ENCODE assay signal across 1 cellular context in genomic region chr4:159048166-159048886, GRCh38.
TF ChIP-seq lines count a peak whose summit lies in the region.

No MANE protein-coding gene starts in this region.

TF ChIP-seq in HepG2, 621 proteins besides CTCF, POLR2A, EP300 and RAD21 (continued from another document and continues in another):
- TF ChIP-seq, protein P1, sequence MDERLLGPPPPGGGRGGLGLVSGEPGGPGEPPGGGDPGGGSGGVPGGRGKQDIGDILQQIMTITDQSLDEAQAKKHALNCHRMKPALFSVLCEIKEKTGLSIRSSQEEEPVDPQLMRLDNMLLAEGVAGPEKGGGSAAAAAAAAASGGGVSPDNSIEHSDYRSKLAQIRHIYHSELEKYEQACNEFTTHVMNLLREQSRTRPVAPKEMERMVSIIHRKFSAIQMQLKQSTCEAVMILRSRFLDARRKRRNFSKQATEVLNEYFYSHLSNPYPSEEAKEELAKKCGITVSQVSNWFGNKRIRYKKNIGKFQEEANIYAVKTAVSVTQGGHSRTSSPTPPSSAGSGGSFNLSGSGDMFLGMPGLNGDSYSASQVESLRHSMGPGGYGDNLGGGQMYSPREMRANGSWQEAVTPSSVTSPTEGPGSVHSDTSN (CRISPR knock-in tag; IDR thresholded peaks at IDR 0.05): no peak
- peak; percentile 18; the same call in 1 of the 2 replicates for TF ChIP-seq CREM (IDR thresholded peaks at IDR 0.05)
- no peak for TF ChIP-seq CREM (CRISPR knock-in tag; IDR thresholded peaks at IDR 0.05)
- peak; percentile 46; the same call in 1 of the 2 replicates for TF ChIP-seq SMAD1 (CRISPR knock-in tag; IDR thresholded peaks at IDR 0.05; ENCODE audit: borderline replicate concordance, low read depth)
- TF ChIP-seq SALL1 (CRISPR knock-in tag; IDR thresholded peaks at IDR 0.05): peak; percentile 55
- 0 out of 2 replicates have a peak, but pooled peaks have one; percentile 30 for TF ChIP-seq PATZ1 (CRISPR knock-in tag; IDR thresholded peaks at IDR 0.05)
- 0 out of 2 replicates have a peak, but pooled peaks have one; percentile 11 for TF ChIP-seq ZNF644 (CRISPR knock-in tag; IDR thresholded peaks at IDR 0.05; ENCODE audit: low read depth)
- 0 out of 2 replicates have a peak, but pooled peaks have one; percentile 63 for TF ChIP-seq MTERF4 (CRISPR knock-in tag; IDR thresholded peaks at IDR 0.05)
- peak; percentile 38 for TF ChIP-seq ASH2L (IDR thresholded peaks at IDR 0.05; ENCODE audit: insufficient read length, low read depth, low read length)
- TF ChIP-seq, protein P2, sequence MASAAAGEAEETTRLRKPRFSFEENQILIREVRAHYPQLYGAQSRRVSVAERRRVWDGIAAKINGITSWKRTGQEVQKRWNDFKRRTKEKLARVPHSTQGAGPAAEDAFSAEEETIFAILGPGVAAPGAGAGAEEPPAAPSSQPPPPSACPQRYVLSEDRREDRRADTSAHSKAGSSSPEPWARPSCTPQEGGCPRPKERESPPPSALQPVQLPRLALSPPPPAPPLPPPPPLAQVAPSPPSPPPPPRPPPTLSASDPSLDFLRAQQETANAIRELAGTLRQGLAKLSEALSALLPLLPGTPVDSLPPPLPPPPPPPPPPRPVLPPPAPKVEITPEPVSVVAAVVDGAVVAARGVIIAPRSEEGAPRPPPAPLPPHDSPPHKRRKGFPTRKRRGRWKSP (CRISPR knock-in tag; IDR thresholded peaks at IDR 0.05): peak; percentile 54; the same call in 1 of the 2 replicates
- no peak for TF ChIP-seq THAP11 (CRISPR knock-in tag; IDR thresholded peaks at IDR 0.05)
- 0 out of 2 replicates have a peak, but pooled peaks have one; percentile 22 for TF ChIP-seq MAX (IDR thresholded peaks at IDR 0.05)
- TF ChIP-seq HMG20B (CRISPR knock-in tag; conservative IDR thresholded peaks at IDR 0.05): 0 out of 2 replicates have a peak, but pooled peaks have one; percentile 19
- peak; percentile 55; the same call in 1 of the 2 replicates for TF ChIP-seq HDAC2 (CRISPR knock-in tag; IDR thresholded peaks at IDR 0.05)
- TF ChIP-seq ZGPAT (CRISPR knock-in tag; IDR thresholded peaks at IDR 0.05): peak; percentile 53
- 0 out of 2 replicates have a peak, but pooled peaks have one; percentile 40 for TF ChIP-seq HOXA3 (CRISPR knock-in tag; IDR thresholded peaks at IDR 0.05)
- TF ChIP-seq ZNF605 (CRISPR knock-in tag; IDR thresholded peaks at IDR 0.05): peak; percentile 42; the same call in 1 of the 2 replicates
- 0 out of 2 replicates have a peak, but pooled peaks have one; percentile 21 for TF ChIP-seq RXRA (CRISPR knock-in tag; IDR thresholded peaks at IDR 0.05)
- TF ChIP-seq, protein P3, sequence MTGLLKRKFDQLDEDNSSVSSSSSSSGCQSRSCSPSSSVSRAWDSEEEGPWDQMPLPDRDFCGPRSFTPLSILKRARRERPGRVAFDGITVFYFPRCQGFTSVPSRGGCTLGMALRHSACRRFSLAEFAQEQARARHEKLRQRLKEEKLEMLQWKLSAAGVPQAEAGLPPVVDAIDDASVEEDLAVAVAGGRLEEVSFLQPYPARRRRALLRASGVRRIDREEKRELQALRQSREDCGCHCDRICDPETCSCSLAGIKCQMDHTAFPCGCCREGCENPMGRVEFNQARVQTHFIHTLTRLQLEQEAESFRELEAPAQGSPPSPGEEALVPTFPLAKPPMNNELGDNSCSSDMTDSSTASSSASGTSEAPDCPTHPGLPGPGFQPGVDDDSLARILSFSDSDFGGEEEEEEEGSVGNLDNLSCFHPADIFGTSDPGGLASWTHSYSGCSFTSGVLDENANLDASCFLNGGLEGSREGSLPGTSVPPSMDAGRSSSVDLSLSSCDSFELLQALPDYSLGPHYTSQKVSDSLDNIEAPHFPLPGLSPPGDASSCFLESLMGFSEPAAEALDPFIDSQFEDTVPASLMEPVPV (CRISPR knock-in tag; IDR thresholded peaks at IDR 0.05): 0 out of 2 replicates have a peak, but pooled peaks have one; percentile 15
- peak; percentile 81; the same call in 1 of the 2 replicates for TF ChIP-seq ZNF292 (CRISPR knock-in tag; IDR thresholded peaks at IDR 0.05; ENCODE audit: borderline replicate concordance, low read depth)
- peak; percentile 34; the same call in 1 of the 2 replicates for TF ChIP-seq ZBED4 (CRISPR knock-in tag; IDR thresholded peaks at IDR 0.05; ENCODE audit: borderline replicate concordance)
- peak; percentile 61 for TF ChIP-seq XRCC5 (optimal IDR thresholded peaks at IDR 0.05; ENCODE audit: low read length)
- peak; percentile 46; the same call in 1 of the 2 replicates for TF ChIP-seq ZSCAN5A (CRISPR knock-in tag; IDR thresholded peaks at IDR 0.05; ENCODE audit: borderline replicate concordance)
- TF ChIP-seq HMG20A (CRISPR knock-in tag; IDR thresholded peaks at IDR 0.05; ENCODE audit: borderline replicate concordance): peak; percentile 28; the same call in 1 of the 2 replicates
- TF ChIP-seq RXRB (CRISPR knock-in tag; IDR thresholded peaks at IDR 0.05; ENCODE audit: borderline replicate concordance): 0 out of 2 replicates have a peak, but pooled peaks have one; percentile 26
- TF ChIP-seq SOX5 (CRISPR knock-in tag; IDR thresholded peaks at IDR 0.05; ENCODE audit: borderline replicate concordance): peak; percentile 49
- TF ChIP-seq, protein P4, sequence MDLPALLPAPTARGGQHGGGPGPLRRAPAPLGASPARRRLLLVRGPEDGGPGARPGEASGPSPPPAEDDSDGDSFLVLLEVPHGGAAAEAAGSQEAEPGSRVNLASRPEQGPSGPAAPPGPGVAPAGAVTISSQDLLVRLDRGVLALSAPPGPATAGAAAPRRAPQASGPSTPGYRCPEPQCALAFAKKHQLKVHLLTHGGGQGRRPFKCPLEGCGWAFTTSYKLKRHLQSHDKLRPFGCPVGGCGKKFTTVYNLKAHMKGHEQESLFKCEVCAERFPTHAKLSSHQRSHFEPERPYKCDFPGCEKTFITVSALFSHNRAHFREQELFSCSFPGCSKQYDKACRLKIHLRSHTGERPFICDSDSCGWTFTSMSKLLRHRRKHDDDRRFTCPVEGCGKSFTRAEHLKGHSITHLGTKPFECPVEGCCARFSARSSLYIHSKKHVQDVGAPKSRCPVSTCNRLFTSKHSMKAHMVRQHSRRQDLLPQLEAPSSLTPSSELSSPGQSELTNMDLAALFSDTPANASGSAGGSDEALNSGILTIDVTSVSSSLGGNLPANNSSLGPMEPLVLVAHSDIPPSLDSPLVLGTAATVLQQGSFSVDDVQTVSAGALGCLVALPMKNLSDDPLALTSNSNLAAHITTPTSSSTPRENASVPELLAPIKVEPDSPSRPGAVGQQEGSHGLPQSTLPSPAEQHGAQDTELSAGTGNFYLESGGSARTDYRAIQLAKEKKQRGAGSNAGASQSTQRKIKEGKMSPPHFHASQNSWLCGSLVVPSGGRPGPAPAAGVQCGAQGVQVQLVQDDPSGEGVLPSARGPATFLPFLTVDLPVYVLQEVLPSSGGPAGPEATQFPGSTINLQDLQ (CRISPR knock-in tag; IDR thresholded peaks at IDR 0.05): 0 out of 2 replicates have a peak, but pooled peaks have one; percentile 53
- peak; percentile 25; the same call in 1 of the 2 replicates for TF ChIP-seq PPARG (CRISPR knock-in tag; conservative IDR thresholded peaks at IDR 0.05)
- peak; percentile 18; the same call in 1 of the 2 replicates for TF ChIP-seq MIXL1 (CRISPR knock-in tag; IDR thresholded peaks at IDR 0.05)
- TF ChIP-seq ZEB1 (IDR thresholded peaks at IDR 0.05; ENCODE audit: insufficient replicate concordance, low read depth): peak; percentile 61
- TF ChIP-seq, protein P5, sequence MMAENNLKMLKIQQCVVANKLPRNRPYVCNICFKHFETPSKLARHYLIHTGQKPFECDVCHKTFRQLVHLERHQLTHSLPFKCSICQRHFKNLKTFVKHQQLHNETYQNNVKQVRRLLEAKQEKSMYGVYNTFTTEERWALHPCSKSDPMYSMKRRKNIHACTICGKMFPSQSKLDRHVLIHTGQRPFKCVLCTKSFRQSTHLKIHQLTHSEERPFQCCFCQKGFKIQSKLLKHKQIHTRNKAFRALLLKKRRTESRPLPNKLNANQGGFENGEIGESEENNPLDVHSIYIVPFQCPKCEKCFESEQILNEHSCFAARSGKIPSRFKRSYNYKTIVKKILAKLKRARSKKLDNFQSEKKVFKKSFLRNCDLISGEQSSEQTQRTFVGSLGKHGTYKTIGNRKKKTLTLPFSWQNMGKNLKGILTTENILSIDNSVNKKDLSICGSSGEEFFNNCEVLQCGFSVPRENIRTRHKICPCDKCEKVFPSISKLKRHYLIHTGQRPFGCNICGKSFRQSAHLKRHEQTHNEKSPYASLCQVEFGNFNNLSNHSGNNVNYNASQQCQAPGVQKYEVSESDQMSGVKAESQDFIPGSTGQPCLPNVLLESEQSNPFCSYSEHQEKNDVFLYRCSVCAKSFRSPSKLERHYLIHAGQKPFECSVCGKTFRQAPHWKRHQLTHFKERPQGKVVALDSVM (CRISPR knock-in tag; IDR thresholded peaks at IDR 0.05): peak; percentile 57; the same call in 1 of the 2 replicates
- TF ChIP-seq ZFX (CRISPR knock-in tag; IDR thresholded peaks at IDR 0.05; ENCODE audit: low read depth): no peak; the same call in 1 of the 2 replicates
- TF ChIP-seq, protein P6, sequence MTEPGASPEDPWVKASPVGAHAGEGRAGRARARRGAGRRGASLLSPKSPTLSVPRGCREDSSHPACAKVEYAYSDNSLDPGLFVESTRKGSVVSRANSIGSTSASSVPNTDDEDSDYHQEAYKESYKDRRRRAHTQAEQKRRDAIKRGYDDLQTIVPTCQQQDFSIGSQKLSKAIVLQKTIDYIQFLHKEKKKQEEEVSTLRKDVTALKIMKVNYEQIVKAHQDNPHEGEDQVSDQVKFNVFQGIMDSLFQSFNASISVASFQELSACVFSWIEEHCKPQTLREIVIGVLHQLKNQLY (CRISPR knock-in tag; IDR thresholded peaks at IDR 0.05): no peak
- 0 out of 2 replicates have a peak, but pooled peaks have one; percentile 45 for TF ChIP-seq TGIF2 (CRISPR knock-in tag; IDR thresholded peaks at IDR 0.05)
- no peak for TF ChIP-seq SOX13 (IDR thresholded peaks at IDR 0.05)
- TF ChIP-seq SOX13 (CRISPR knock-in tag; conservative IDR thresholded peaks at IDR 0.05 in 1 of 2, IDR thresholded peaks at IDR 0.05 in 1 of 2): peak in 1 of 2 experiments; percentile 73; a peak in 2 of 4 replicates
